Comparison of ENCODE assay signal across 10 cellular contexts in genomic region chr17:76142044-76143041, GRCh38. TPM values are rescaled to one million over a fixed set of nuclear protein-coding genes. Genes with fewer than 3 reads are reported as not detected.
DNase-seq lines count a peak whose midpoint lies in the region; ATAC-seq and TF ChIP-seq lines count a peak whose summit lies in the region.
"Had no signal": no experiment of that assay in that cellular context is flagged by ENCODE, and none has a peak within 500 bp of the region (broad histone marks: within the 10 kb centered on the region; RNA-seq: fewer than 3 reads in every experiment).

No MANE protein-coding gene starts in this region.

- intact Hi-C loops in CD4-positive, alpha-beta memory T cell (cut with micrococcal nuclease) = no loop called here
- intact Hi-C loops in natural killer cell (cut with micrococcal nuclease) = loop anchor here (2.0 to 5.0 kb wide), 2 partner anchors 40 to 125 kb away; partner anchors contain the start of gene UBALD2

- peaks cover 39 to 72% (median 55%) of the 10 kb centered on the region in 4 donors for H3K4me1 Mint-ChIP-seq in CD4-positive, alpha-beta memory T cell
- H3K4me1 Mint-ChIP-seq in natural killer cell = peaks cover 56 to 68% of the 10 kb centered on the region in 2 donors

- POLR2A ChIA-PET in CD4-positive, alpha-beta memory T cell (lab: Charles Lee; ENCODE audit: partially characterized antibody) = interaction anchor here (0.7 to 8.1 kb wide), 13 partner anchors 10 to 126 kb away, joined by 3 to 157 read pairs (median 4); partner anchors contain the start of genes EXOC7 and UBALD2

- no peaks in the 10 kb centered on the region for H3K9me3 ChIP-seq in CD4-positive, alpha-beta memory T cell (ENCODE audit: control insufficient read depth in 1 of 2, low read length in 2 of 2)
- H3K9me3 ChIP-seq in HUES48 (ENCODE audit: control insufficient read depth, insufficient read depth, low read length) = no peaks in the 10 kb centered on the region

- no peaks in the 10 kb centered on the region for H3K36me3 ChIP-seq in CD4-positive, alpha-beta memory T cell (ENCODE audit: insufficient read depth, low read length)
- H3K36me3 ChIP-seq in HUES48 (ENCODE audit: control insufficient read depth, insufficient read depth, low read length) = no peaks in the 10 kb centered on the region

- no peaks in the 10 kb centered on the region for H3K9me3 Mint-ChIP-seq in CD4-positive, alpha-beta memory T cell
- no peaks in the 10 kb centered on the region for H3K9me3 Mint-ChIP-seq in activated naive CD4-positive, alpha-beta T cell treated with anti-CD3 and anti-CD28 coated beads, Interleukin-2, amount 50 U/mL, for 72 hours
- no peaks in the 10 kb centered on the region for H3K9me3 Mint-ChIP-seq in natural killer cell

- no peak for TF ChIP-seq CTCF in natural killer cell (IDR thresholded peaks at IDR 0.05)

- no peak overlapping the region for H3K9ac ChIP-seq in HUES48 (ENCODE audit: low read depth, low read length)

- H3K27ac ChIP-seq in CD4-positive, alpha-beta memory T cell (ENCODE audit: low read depth, low read length) = no peak overlapping the region
- H3K27ac ChIP-seq in HUES48 (ENCODE audit: low read depth, low read length) = no peak overlapping the region

- CTCF ChIA-PET in CD4-positive, alpha-beta memory T cell (lab: Charles Lee; ENCODE audit: partially characterized antibody) = interaction anchor here (0.9 to 18.1 kb wide), 6 partner anchors 9 to 137 kb away, joined by 3 to 214 read pairs (median 8); no protein-coding TSS in a partner anchor

- peaks cover 4% of the 10 kb centered on the region for H3K27me3 ChIP-seq in CD4-positive, alpha-beta memory T cell (ENCODE audit: insufficient read depth, low read length)
- H3K27me3 ChIP-seq in HUES48 (ENCODE audit: control insufficient read depth, insufficient read depth, low read length) = peaks cover 78% of the 10 kb centered on the region

- H3K27ac Mint-ChIP-seq in CD4-positive, alpha-beta memory T cell = peak overlapping the region; percentile 82 to 94 (median 90)
- H3K27ac Mint-ChIP-seq in activated naive CD4-positive, alpha-beta T cell treated with anti-CD3 and anti-CD28 coated beads, Interleukin-2, amount 50 U/mL, for 72 hours = peak overlapping the region; percentile 75 to 97
- H3K27ac Mint-ChIP-seq in natural killer cell = peak overlapping the region; percentile 94 to 95

- ATAC-seq in activated naive CD4-positive, alpha-beta T cell treated with anti-CD3 and anti-CD28 coated beads, Interleukin-2, amount 50 U/mL, for 72 hours = no peak
- ATAC-seq in natural killer cell = no peak
- no peak for ATAC-seq in HG02610 (IDR thresholded peaks at IDR 0.05; ENCODE audit: unreplicated experiment)
- ATAC-seq in GM19035 (IDR thresholded peaks at IDR 0.05; ENCODE audit: unreplicated experiment) = no peak

- H3K27me3 Mint-ChIP-seq in CD4-positive, alpha-beta memory T cell = peaks cover 3% of the 10 kb centered on the region in 2 donors
- peaks cover 0 to 7% of the 10 kb centered on the region in 2 donors for H3K27me3 Mint-ChIP-seq in natural killer cell (ENCODE audit: low read depth in 2 of 2)

- peak overlapping the region; percentile 37 to 94 (median 83) for H3K4me3 Mint-ChIP-seq in CD4-positive, alpha-beta memory T cell
- peak overlapping the region; percentile 82 for H3K4me3 Mint-ChIP-seq in natural killer cell

- no peak for DNase-seq in CD4-positive, alpha-beta memory T cell
- DNase-seq in activated naive CD4-positive, alpha-beta T cell treated with anti-CD3 and anti-CD28 coated beads, Interleukin-2, amount 50 U/mL, for 72 hours (ENCODE audit: low spot score in 2 of 2) = peak in 1 of 2 donors; percentile 49
- no peak for DNase-seq in natural killer cell
- no peak for DNase-seq in H4 (ENCODE audit: low spot score)
- DNase-seq in NCI-H1436 (lab: John Stamatoyannopoulos, UW) = no peak
- DNase-seq: NCI-H774 had no signal

- H3K36me3 Mint-ChIP-seq in CD4-positive, alpha-beta memory T cell = no peaks in the 10 kb centered on the region
- peaks cover 0 to 9% of the 10 kb centered on the region in 2 donors for H3K36me3 Mint-ChIP-seq in activated naive CD4-positive, alpha-beta T cell treated with anti-CD3 and anti-CD28 coated beads, Interleukin-2, amount 50 U/mL, for 72 hours
- H3K36me3 Mint-ChIP-seq in natural killer cell = no peaks in the 10 kb centered on the region

- H3K4me3 ChIP-seq in CD4-positive, alpha-beta memory T cell (ENCODE audit: low read length in 2 of 2) = no peak overlapping the region
- peak overlapping the region; percentile 70 for H3K4me3 ChIP-seq in HUES48 (ENCODE audit: low read depth, low read length)

- peaks cover 73% of the 10 kb centered on the region for H3K4me1 ChIP-seq in CD4-positive, alpha-beta memory T cell (ENCODE audit: insufficient read depth, low read length)
- H3K4me1 ChIP-seq in HUES48 (ENCODE audit: control insufficient read depth, insufficient read depth, low read length) = peaks cover 63% of the 10 kb centered on the region

RNA-seq across cellular contexts. Expression of gene FOXJ1, which starts 1.3 kb away (rescaled TPM):
- total RNA-seq in CD4-positive, alpha-beta memory T cell = under 1 TPM; 0.19 to 0.20 TPM
- not detected for polyA plus RNA-seq in CD4-positive, alpha-beta memory T cell
- under 1 TPM; 0.46 to 0.56 TPM for total RNA-seq in activated naive CD4-positive, alpha-beta T cell treated with anti-CD3 and anti-CD28 coated beads, Interleukin-2, amount 50 U/mL, for 72 hours
- total RNA-seq in natural killer cell = under 1 TPM; 0.21 to 0.93 (median 0.36) TPM
- total RNA-seq in H4 (2014; rRNA removed; shearing (Covaris generic)) = not detected in 2 replicates
- total RNA-seq: bronchial epithelial cell had no signal

RNA-seq across cellular contexts. Expression of gene EXOC7, which starts 38.8 kb away (rescaled TPM):
- total RNA-seq in CD4-positive, alpha-beta memory T cell = 100 to 1,000 TPM; 183 to 184 TPM
- polyA plus RNA-seq in CD4-positive, alpha-beta memory T cell = 10 to 100 TPM; 36.2 to 66.9 TPM
- total RNA-seq in activated naive CD4-positive, alpha-beta T cell treated with anti-CD3 and anti-CD28 coated beads, Interleukin-2, amount 50 U/mL, for 72 hours = 10 to 100 TPM; 85.0 to 91.9 TPM
- total RNA-seq in natural killer cell = 100 to 1,000 TPM; 130 to 149 (median 142) TPM
- 51.4 and 51.5 TPM in 2 replicates for total RNA-seq in H4 (2014; rRNA removed; shearing (Covaris generic))
